In genomic region chr17:57557793-57558681, GRCh38 we compare ENCODE assay signal across 9 cellular contexts.
A peak's percentile ranks its signal among the peaks of the same experiment; 100 is the strongest.
DNase-seq lines count a peak whose midpoint lies in the region; ATAC-seq and TF ChIP-seq lines count a peak whose summit lies in the region.
"Had no signal": no experiment of that assay in that cellular context is flagged by ENCODE, and none has a peak within 500 bp of the region (broad histone marks: within the 10 kb centered on the region; RNA-seq: fewer than 3 reads in every experiment).

No MANE protein-coding gene starts in this region.

- peak overlapping the region; percentile 54 for H3K27ac Mint-ChIP-seq in GM23338

- no peaks in the 10 kb centered on the region for H3F3A ChIP-seq in GM23338 (replicated peaks; ENCODE audit: low read depth)

- H3K27me3 Mint-ChIP-seq in GM23338 (ENCODE audit: insufficient read depth, low read depth, poor library complexity): peaks cover 9% of the 10 kb centered on the region

- H3K4me3 Mint-ChIP-seq in GM23338: no peak overlapping the region

- peaks cover 43% of the 10 kb centered on the region for H3K4me1 Mint-ChIP-seq in GM23338

- no peaks in the 10 kb centered on the region for H3K36me3 Mint-ChIP-seq in GM23338 (ENCODE audit: low read depth)

- no peaks in the 10 kb centered on the region for H3K9me3 ChIP-seq in ectodermal cell (ENCODE audit: control insufficient read depth, low read length)

- DNase-seq in GM23338 (ENCODE audit: low spot score) (no peak), NOMO-1 treated with DMSO at 0.1 percent for 48 hours (lab: John Stamatoyannopoulos, UW; ENCODE audit: unreplicated experiment) (peak; percentile 97), renal cortical epithelial cell (ENCODE audit: low read depth) (peak; percentile 88), NCI-H2029 treated with DMSO at 0.1 percent for 48 hours (lab: John Stamatoyannopoulos, UW) (no peak)
- no peak for DNase-seq in activated CD4-positive, alpha-beta T cell treated with anti-CD3 and anti-CD28 coated beads, Interleukin-2, amount 50 U/mL, for 4 hours

- H3K79me2 ChIP-seq in GM23338 (replicated peaks; ENCODE audit: insufficient read depth): peaks cover 3% of the 10 kb centered on the region; the same call in 1 of the 2 replicates

- no peak overlapping the region for H3K4me2 ChIP-seq in GM23338

- H3K4me1 ChIP-seq in GM23338 (ENCODE audit: insufficient read depth) (peaks cover 33% of the 10 kb centered on the region), ectodermal cell (ENCODE audit: control insufficient read depth, insufficient read depth, low read length) (peaks cover 49% of the 10 kb centered on the region)

- ATAC-seq in GM23338 (no peak), HG03025 (IDR thresholded peaks at IDR 0.05; ENCODE audit: low FRiP score, unreplicated experiment) (no peak)
- no peak for ATAC-seq in activated CD4-positive, CD25-positive, alpha-beta regulatory T cell treated with anti-CD3 and anti-CD28 coated beads, Interleukin-2, amount 50 U/mL, for 24 hours

- no peak overlapping the region for H3K27ac ChIP-seq in GM23338 (ENCODE audit: low read depth)
- H3K27ac ChIP-seq in ectodermal cell (ENCODE audit: insufficient read depth, low read depth, low read length, poor library complexity, severe bottlenecking): peak overlapping the region; percentile 40

- no peak overlapping the region for H2AFZ ChIP-seq in GM23338

- H3K27me3 ChIP-seq in GM23338 (ENCODE audit: insufficient read depth) (no peaks in the 10 kb centered on the region), ectodermal cell (ENCODE audit: control insufficient read depth, insufficient read depth, low read length, poor library complexity, severe bottlenecking) (no peaks in the 10 kb centered on the region)

- H4K20me1 ChIP-seq in GM23338 (replicated peaks; ENCODE audit: insufficient read depth): no peaks in the 10 kb centered on the region

- 87 to 88% methylated on average over 22 of the region's 22 CpGs for WGBS in ectodermal cell, 2 experiments

- no peak for TF ChIP-seq CTCF in GM23338 (conservative IDR thresholded peaks at IDR 0.05; ENCODE audit: low read depth in 2 of 2)

- H3K9me2 ChIP-seq in GM23338 (ENCODE audit: insufficient read depth): no peaks in the 10 kb centered on the region

- H3K36me3 ChIP-seq in GM23338 (ENCODE audit: insufficient read depth) (no peaks in the 10 kb centered on the region), ectodermal cell (ENCODE audit: control insufficient read depth, insufficient read depth, low read length) (no peaks in the 10 kb centered on the region)

- no peaks in the 10 kb centered on the region for H3K9me3 Mint-ChIP-seq in GM23338

- no peak overlapping the region for H3K4me3 ChIP-seq in GM23338
- H3K4me3 ChIP-seq in ectodermal cell (ENCODE audit: insufficient read depth, low read depth, low read length): no peak overlapping the region
- H3K4me3 ChIP-seq: skin epidermis had no signal

TF ChIP-seq in GM23338, 12 proteins besides CTCF, POLR2A, EP300 and RAD21 (continues in another document):
- TF ChIP-seq ZNF331 (CRISPR knock-in tag; IDR thresholded peaks at IDR 0.05; ENCODE audit: low read depth) (no peak), ZNF114 (CRISPR knock-in tag; IDR thresholded peaks at IDR 0.05) (no peak), CREB1 (CRISPR knock-in tag; IDR thresholded peaks at IDR 0.05; ENCODE audit: low read depth) (no peak), EZH2 (IDR thresholded peaks at IDR 0.05; ENCODE audit: low read depth, unreplicated experiment) (no peak), POLR2AphosphoS5 (IDR thresholded peaks at IDR 0.05; ENCODE audit: low read depth) (no peak), EZH2phosphoT487 (IDR thresholded peaks at IDR 0.05; ENCODE audit: unreplicated experiment) (no peak), NANOG (IDR thresholded peaks at IDR 0.05; ENCODE audit: borderline replicate concordance) (no peak)
- TF ChIP-seq, protein P1, sequence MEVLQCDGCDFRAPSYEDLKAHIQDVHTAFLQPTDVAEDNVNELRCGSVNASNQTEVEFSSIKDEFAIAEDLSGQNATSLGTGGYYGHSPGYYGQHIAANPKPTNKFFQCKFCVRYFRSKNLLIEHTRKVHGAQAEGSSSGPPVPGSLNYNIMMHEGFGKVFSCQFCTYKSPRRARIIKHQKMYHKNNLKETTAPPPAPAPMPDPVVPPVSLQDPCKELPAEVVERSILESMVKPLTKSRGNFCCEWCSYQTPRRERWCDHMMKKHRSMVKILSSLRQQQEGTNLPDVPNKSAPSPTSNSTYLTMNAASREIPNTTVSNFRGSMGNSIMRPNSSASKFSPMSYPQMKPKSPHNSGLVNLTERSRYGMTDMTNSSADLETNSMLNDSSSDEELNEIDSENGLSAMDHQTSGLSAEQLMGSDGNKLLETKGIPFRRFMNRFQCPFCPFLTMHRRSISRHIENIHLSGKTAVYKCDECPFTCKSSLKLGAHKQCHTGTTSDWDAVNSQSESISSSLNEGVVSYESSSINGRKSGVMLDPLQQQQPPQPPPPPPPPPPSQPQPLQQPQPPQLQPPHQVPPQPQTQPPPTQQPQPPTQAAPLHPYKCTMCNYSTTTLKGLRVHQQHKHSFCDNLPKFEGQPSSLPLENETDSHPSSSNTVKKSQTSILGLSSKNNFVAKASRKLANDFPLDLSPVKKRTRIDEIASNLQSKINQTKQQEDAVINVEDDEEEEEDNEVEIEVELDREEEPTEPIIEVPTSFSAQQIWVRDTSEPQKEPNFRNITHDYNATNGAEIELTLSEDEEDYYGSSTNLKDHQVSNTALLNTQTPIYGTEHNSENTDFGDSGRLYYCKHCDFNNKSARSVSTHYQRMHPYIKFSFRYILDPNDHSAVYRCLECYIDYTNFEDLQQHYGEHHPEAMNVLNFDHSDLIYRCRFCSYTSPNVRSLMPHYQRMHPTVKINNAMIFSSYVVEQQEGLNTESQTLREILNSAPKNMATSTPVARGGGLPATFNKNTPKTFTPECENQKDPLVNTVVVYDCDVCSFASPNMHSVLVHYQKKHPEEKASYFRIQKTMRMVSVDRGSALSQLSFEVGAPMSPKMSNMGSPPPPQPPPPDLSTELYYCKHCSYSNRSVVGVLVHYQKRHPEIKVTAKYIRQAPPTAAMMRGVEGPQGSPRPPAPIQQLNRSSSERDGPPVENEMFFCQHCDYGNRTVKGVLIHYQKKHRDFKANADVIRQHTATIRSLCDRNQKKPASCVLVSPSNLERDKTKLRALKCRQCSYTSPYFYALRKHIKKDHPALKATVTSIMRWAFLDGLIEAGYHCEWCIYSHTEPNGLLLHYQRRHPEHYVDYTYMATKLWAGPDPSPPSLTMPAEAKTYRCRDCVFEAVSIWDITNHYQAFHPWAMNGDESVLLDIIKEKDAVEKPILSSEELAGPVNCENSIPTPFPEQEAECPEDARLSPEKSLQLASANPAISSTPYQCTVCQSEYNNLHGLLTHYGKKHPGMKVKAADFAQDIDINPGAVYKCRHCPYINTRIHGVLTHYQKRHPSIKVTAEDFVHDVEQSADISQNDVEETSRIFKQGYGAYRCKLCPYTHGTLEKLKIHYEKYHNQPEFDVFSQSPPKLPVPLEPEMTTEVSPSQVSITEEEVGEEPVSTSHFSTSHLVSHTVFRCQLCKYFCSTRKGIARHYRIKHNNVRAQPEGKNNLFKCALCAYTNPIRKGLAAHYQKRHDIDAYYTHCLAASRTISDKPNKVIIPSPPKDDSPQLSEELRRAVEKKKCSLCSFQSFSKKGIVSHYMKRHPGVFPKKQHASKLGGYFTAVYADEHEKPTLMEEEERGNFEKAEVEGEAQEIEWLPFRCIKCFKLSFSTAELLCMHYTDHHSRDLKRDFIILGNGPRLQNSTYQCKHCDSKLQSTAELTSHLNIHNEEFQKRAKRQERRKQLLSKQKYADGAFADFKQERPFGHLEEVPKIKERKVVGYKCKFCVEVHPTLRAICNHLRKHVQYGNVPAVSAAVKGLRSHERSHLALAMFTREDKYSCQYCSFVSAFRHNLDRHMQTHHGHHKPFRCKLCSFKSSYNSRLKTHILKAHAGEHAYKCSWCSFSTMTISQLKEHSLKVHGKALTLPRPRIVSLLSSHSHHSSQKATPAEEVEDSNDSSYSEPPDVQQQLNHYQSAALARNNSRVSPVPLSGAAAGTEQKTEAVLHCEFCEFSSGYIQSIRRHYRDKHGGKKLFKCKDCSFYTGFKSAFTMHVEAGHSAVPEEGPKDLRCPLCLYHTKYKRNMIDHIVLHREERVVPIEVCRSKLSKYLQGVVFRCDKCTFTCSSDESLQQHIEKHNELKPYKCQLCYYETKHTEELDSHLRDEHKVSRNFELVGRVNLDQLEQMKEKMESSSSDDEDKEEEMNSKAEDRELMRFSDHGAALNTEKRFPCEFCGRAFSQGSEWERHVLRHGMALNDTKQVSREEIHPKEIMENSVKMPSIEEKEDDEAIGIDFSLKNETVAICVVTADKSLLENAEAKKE (CRISPR knock-in tag; IDR thresholded peaks at IDR 0.05): no peak
- TF ChIP-seq, protein P2, sequence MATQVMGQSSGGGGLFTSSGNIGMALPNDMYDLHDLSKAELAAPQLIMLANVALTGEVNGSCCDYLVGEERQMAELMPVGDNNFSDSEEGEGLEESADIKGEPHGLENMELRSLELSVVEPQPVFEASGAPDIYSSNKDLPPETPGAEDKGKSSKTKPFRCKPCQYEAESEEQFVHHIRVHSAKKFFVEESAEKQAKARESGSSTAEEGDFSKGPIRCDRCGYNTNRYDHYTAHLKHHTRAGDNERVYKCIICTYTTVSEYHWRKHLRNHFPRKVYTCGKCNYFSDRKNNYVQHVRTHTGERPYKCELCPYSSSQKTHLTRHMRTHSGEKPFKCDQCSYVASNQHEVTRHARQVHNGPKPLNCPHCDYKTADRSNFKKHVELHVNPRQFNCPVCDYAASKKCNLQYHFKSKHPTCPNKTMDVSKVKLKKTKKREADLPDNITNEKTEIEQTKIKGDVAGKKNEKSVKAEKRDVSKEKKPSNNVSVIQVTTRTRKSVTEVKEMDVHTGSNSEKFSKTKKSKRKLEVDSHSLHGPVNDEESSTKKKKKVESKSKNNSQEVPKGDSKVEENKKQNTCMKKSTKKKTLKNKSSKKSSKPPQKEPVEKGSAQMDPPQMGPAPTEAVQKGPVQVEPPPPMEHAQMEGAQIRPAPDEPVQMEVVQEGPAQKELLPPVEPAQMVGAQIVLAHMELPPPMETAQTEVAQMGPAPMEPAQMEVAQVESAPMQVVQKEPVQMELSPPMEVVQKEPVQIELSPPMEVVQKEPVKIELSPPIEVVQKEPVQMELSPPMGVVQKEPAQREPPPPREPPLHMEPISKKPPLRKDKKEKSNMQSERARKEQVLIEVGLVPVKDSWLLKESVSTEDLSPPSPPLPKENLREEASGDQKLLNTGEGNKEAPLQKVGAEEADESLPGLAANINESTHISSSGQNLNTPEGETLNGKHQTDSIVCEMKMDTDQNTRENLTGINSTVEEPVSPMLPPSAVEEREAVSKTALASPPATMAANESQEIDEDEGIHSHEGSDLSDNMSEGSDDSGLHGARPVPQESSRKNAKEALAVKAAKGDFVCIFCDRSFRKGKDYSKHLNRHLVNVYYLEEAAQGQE (IDR thresholded peaks at IDR 0.05; ENCODE audit: unreplicated experiment): no peak

Comparison
In these comparisons a context has a peak if more than half of its experiments do, and no peak if none do; other contexts are left out.
1. DNase-seq: peak in NOMO-1 treated with DMSO at 0.1 percent for 48 hours (single experiment) and renal cortical epithelial cell (single experiment); none in GM23338 (single experiment), activated CD4-positive, alpha-beta T cell treated with anti-CD3 and anti-CD28 coated beads, Interleukin-2, amount 50 U/mL, for 4 hours (0 of 2) and NCI-H2029 treated with DMSO at 0.1 percent for 48 hours (single experiment).